6 cellular contexts compared by ENCODE assay signal in genomic region chr21:29074007-29074376, GRCh38. TPM values are rescaled to one million over a fixed set of nuclear protein-coding genes. Genes with fewer than 3 reads are reported as not detected.
A peak's percentile ranks its signal among the peaks of the same experiment; 100 is the strongest.
DNase-seq lines count a peak whose midpoint lies in the region; ATAC-seq, FAIRE-seq and TF ChIP-seq lines count a peak whose summit lies in the region.

No MANE protein-coding gene starts in this region.

- TF ChIP-seq POLR2A in esophagus muscularis mucosa (IDR thresholded peaks at IDR 0.05; ENCODE audit: low read depth) = no peak

- intact Hi-C loops in esophagus muscularis mucosa (cut with DNase I) = loop anchor here (5.0 kb wide), 1 partner anchor 47 kb away; no protein-coding TSS in a partner anchor

- no peaks in the 10 kb centered on the region for H3K27me3 ChIP-seq in esophagus muscularis mucosa

- TF ChIP-seq CTCF in esophagus muscularis mucosa (IDR thresholded peaks at IDR 0.05) = no peak

- peak; percentile 25 for ATAC-seq in GM19395 (IDR thresholded peaks at IDR 0.05; ENCODE audit: unreplicated experiment)
- ATAC-seq in HG03575 (IDR thresholded peaks at IDR 0.05; ENCODE audit: extremely low read depth, insufficient number of reproducible peaks, low FRiP score, unreplicated experiment) = peak; percentile 9

- DNase-seq in esophagus muscularis mucosa (ENCODE audit: extremely low spot score) (no peak), frontal cortex (ENCODE audit: low spot score in 2 of 2) (no peak), NCI-H446 (lab: John Stamatoyannopoulos, UW) (no peak)

- 10% methylated on average over 9 of the region's 9 CpGs for WGBS in esophagus muscularis mucosa

- peaks cover 34% of the 10 kb centered on the region for H3K36me3 Mint-ChIP-seq in stimulated activated naive CD8-positive, alpha-beta T cell treated with anti-CD3 and anti-CD28 coated beads, Interleukin-15, Interleukin-2, amounts not matched to agents 100 ng/mL and 50 ng/mL, for 24 hours (ENCODE audit: low read depth)

- peak overlapping the region; percentile 100 for H3K27ac Mint-ChIP-seq in stimulated activated naive CD8-positive, alpha-beta T cell treated with anti-CD3 and anti-CD28 coated beads, Interleukin-15, Interleukin-2, amounts not matched to agents 100 ng/mL and 50 ng/mL, for 24 hours

- peak overlapping the region; percentile 71 to 96 (median 80) for H3K4me3 ChIP-seq in esophagus muscularis mucosa

- H3K9me3 Mint-ChIP-seq in stimulated activated naive CD8-positive, alpha-beta T cell treated with anti-CD3 and anti-CD28 coated beads, Interleukin-15, Interleukin-2, amounts not matched to agents 100 ng/mL and 50 ng/mL, for 24 hours = no peaks in the 10 kb centered on the region

- H3K27me3 Mint-ChIP-seq in stimulated activated naive CD8-positive, alpha-beta T cell treated with anti-CD3 and anti-CD28 coated beads, Interleukin-15, Interleukin-2, amounts not matched to agents 100 ng/mL and 50 ng/mL, for 24 hours = no peaks in the 10 kb centered on the region

- H3K9me3 ChIP-seq in esophagus muscularis mucosa = no peaks in the 10 kb centered on the region

- peaks cover 19 to 53% (median 44%) of the 10 kb centered on the region in 4 donors for H3K4me1 ChIP-seq in esophagus muscularis mucosa

- peaks cover 83% of the 10 kb centered on the region for H3K4me1 Mint-ChIP-seq in stimulated activated naive CD8-positive, alpha-beta T cell treated with anti-CD3 and anti-CD28 coated beads, Interleukin-15, Interleukin-2, amounts not matched to agents 100 ng/mL and 50 ng/mL, for 24 hours (ENCODE audit: low read depth)

- FAIRE-seq in frontal cortex (lab: Jason Lieb, UNC) = no peak

- TF ChIP-seq EP300 in esophagus muscularis mucosa (IDR thresholded peaks at IDR 0.05) = no peak

- H3K4me3 Mint-ChIP-seq in stimulated activated naive CD8-positive, alpha-beta T cell treated with anti-CD3 and anti-CD28 coated beads, Interleukin-15, Interleukin-2, amounts not matched to agents 100 ng/mL and 50 ng/mL, for 24 hours = peak overlapping the region; percentile 100

- H3K27ac ChIP-seq in esophagus muscularis mucosa (replicated peaks in 1 of 4) = peak overlapping the region; percentile 84 to 94 (median 90)

- peaks cover under 1 to 9% (median 8%) of the 10 kb centered on the region in 4 donors for H3K36me3 ChIP-seq in esophagus muscularis mucosa

RNA-seq across cellular contexts. Expression of gene CCT8, which starts 0.5 kb away (rescaled TPM):
- total RNA-seq in esophagus muscularis mucosa (100 to 1,000 TPM in 1 of 4 donors, 10 to 100 TPM in 3; 73.9 to 104 (median 85.4) TPM), frontal cortex (262 TPM)

RNA-seq across cellular contexts. Expression of gene USP16, which starts 49.5 kb away (rescaled TPM):
- total RNA-seq in esophagus muscularis mucosa (10 to 100 TPM; 31.3 to 47.8 (median 38.7) TPM), frontal cortex (34.6 TPM)

RNA-seq across cellular contexts. Expression of gene RWDD2B, which starts 54.8 kb away (rescaled TPM):
- total RNA-seq in esophagus muscularis mucosa = 10 to 100 TPM in 3 of 4 donors, 1 to 10 TPM in 1; 8.3 to 16.2 (median 12.9) TPM
- 7.7 TPM for total RNA-seq in frontal cortex

RNA-seq across cellular contexts. Expression of gene MAP3K7CL, which starts 56.5 kb away (rescaled TPM):
- total RNA-seq in esophagus muscularis mucosa = 1 to 10 TPM; 1.6 to 2.8 (median 1.9) TPM
- total RNA-seq in frontal cortex = 1.2 TPM
